In genomic region chr1:904271-904950, GRCh38 we compare ENCODE assay signal across 7 cellular contexts. TPM values are rescaled to one million over a fixed set of nuclear protein-coding genes. Genes with fewer than 3 reads are reported as not detected.
DNase-seq lines count a peak whose midpoint lies in the region; FAIRE-seq and TF ChIP-seq lines count a peak whose summit lies in the region.

No MANE protein-coding gene starts in this region.

- peak; percentile 92 for DNase-seq in GM12891 (ENCODE audit: insufficient read length, low spot score)
- peak; percentile 76 for DNase-seq in RKO (ENCODE audit: low spot score)
- peak; percentile 76 to 81 for DNase-seq in activated T-helper 1 cell treated with anti-CD3 and anti-CD28 coated beads, Interleukin-2, amount 50 U/mL, for 16 hours (ENCODE audit: low read depth in 1 of 2, low spot score in 1 of 2)
- DNase-seq in fibroblast of pulmonary artery (ENCODE audit: low read depth) = peak; percentile 82
- peak; percentile 80 for DNase-seq in neuronal stem cell (ENCODE audit: low spot score)
- DNase-seq in superior temporal gyrus (ENCODE audit: extremely low spot score) = peak; percentile 63

- no peak overlapping the region for H3K14ac ChIP-seq in neuronal stem cell (ENCODE audit: low read length)

- H3K79me1 ChIP-seq in neuronal stem cell (ENCODE audit: low read depth, low read length) = no peaks in the 10 kb centered on the region

- peak; percentile 91 for FAIRE-seq in GM12891 (lab: Jason Lieb, UNC)

- no peak for TF ChIP-seq POLR2A in GM12891 (IDR thresholded peaks at IDR 0.05; ENCODE audit: low read depth, low read length)

- H3K9me3 ChIP-seq in HUES6 (ENCODE audit: control insufficient read depth, insufficient read depth, low read depth, low read length) = no peaks in the 10 kb centered on the region
- no peaks in the 10 kb centered on the region for H3K9me3 ChIP-seq in neuronal stem cell (replicated peaks in 1 of 2; ENCODE audit: control insufficient read depth in 2 of 2, insufficient read depth in 1 of 2, low read depth in 1 of 2, low read length in 2 of 2)

- H2AK5ac ChIP-seq in neuronal stem cell (ENCODE audit: low read depth, low read length) = peak overlapping the region; percentile 20

- H2BK5ac ChIP-seq in neuronal stem cell (ENCODE audit: low read length) = no peak overlapping the region

- H2BK12ac ChIP-seq in neuronal stem cell (ENCODE audit: low read length) = no peak overlapping the region

- H3K36me3 ChIP-seq in HUES6 (ENCODE audit: control insufficient read depth, insufficient read depth, low read length) (no peaks in the 10 kb centered on the region), neuronal stem cell (replicated peaks in 1 of 2; ENCODE audit: control insufficient read depth in 2 of 2, insufficient read depth in 2 of 2, low read length in 2 of 2) (peaks cover 0 to 11% of the 10 kb centered on the region in 2 donors)

- H3K23ac ChIP-seq in neuronal stem cell (ENCODE audit: low read depth, low read length, poor library complexity) = peak overlapping the region; percentile 86

- H3K4ac ChIP-seq in neuronal stem cell (ENCODE audit: low read length) = no peak overlapping the region

- H3K18ac ChIP-seq in neuronal stem cell (ENCODE audit: low read length) = peak overlapping the region; percentile 65

- H2BK15ac ChIP-seq in neuronal stem cell (ENCODE audit: low read length) = no peak overlapping the region

- H3K9ac ChIP-seq in HUES6 (ENCODE audit: low read length) (no peak overlapping the region), neuronal stem cell (ENCODE audit: low read depth, low read length, poor library complexity) (peak overlapping the region; percentile 83)

- H3K27me3 ChIP-seq in HUES6 (ENCODE audit: control insufficient read depth, insufficient read depth, low read length) = peaks cover 86% of the 10 kb centered on the region
- H3K27me3 ChIP-seq in neuronal stem cell (ENCODE audit: control insufficient read depth in 3 of 3, insufficient read depth in 3 of 3, low read depth in 1 of 3, low read length in 3 of 3) = peaks cover 2 to 42% (median 38%) of the 10 kb centered on the region in 3 experiments

- WGBS in neuronal stem cell (ENCODE audit: extremely low coverage in 2 of 2, insufficient read length in 2 of 2, insufficient replicate concordance in 1 of 2), 2 donors = no CpG with 5 or more reads among the region's 92 CpGs

- no peak overlapping the region for H2BK120ac ChIP-seq in neuronal stem cell (ENCODE audit: low read depth, low read length)

- peak; percentile 28 for TF ChIP-seq CTCF in fibroblast of pulmonary artery (IDR thresholded peaks at IDR 0.05; ENCODE audit: low read length, missing control alignments)

- H3K4me1 ChIP-seq in HUES6 (ENCODE audit: control insufficient read depth, insufficient read depth, low read length) (peaks cover 3% of the 10 kb centered on the region), neuronal stem cell (ENCODE audit: control insufficient read depth in 2 of 2, insufficient read depth in 1 of 2, low read depth in 1 of 2, low read length in 2 of 2) (peaks cover 0 to 4% of the 10 kb centered on the region in 2 donors)

- no peak overlapping the region for H3K27ac ChIP-seq in HUES6 (ENCODE audit: low read depth, low read length)
- H3K27ac ChIP-seq in neuronal stem cell (replicated peaks; ENCODE audit: low read length) = no peak overlapping the region

- no peak overlapping the region for H4K8ac ChIP-seq in neuronal stem cell (ENCODE audit: low read depth, low read length)

- H3K4me3 ChIP-seq in HUES6 (ENCODE audit: low read depth, low read length) = peak overlapping the region; percentile 54; the same call in 1 of the 2 replicates
- peak overlapping the region; percentile 47 for H3K4me3 ChIP-seq in fibroblast of pulmonary artery (replicated peaks; ENCODE audit: low read depth, low read length)
- peak overlapping the region; percentile 45 to 72 for H3K4me3 ChIP-seq in neuronal stem cell (ENCODE audit: low read length in 2 of 2)

- no peak overlapping the region for H4K91ac ChIP-seq in neuronal stem cell (ENCODE audit: low read depth, low read length, poor library complexity)

- peak overlapping the region; percentile 58 for H3K4me2 ChIP-seq in neuronal stem cell (ENCODE audit: insufficient read depth, low read length, poor library complexity, severe bottlenecking)

- H2AFZ ChIP-seq in neuronal stem cell (ENCODE audit: low read length) = peak overlapping the region; percentile 92

TF ChIP-seq in GM12891, 5 proteins besides CTCF, POLR2A, EP300 and RAD21:
- TF ChIP-seq POU2F2 (IDR thresholded peaks at IDR 0.05; ENCODE audit: low read depth, low read length) (no peak), PAX5 (IDR thresholded peaks at IDR 0.05; ENCODE audit: insufficient read depth, low read length, severe bottlenecking) (no peak), SPI1 (IDR thresholded peaks at IDR 0.05; ENCODE audit: low read depth, low read length) (0 out of 2 replicates have a peak, but pooled peaks have one; percentile 12)

RNA-seq across cellular contexts. Expression of gene SAMD11, which starts 19.3 kb away (rescaled TPM):
- 0.05 TPM for polyA plus RNA-seq in GM12891 (2012; ENCODE audit: low read depth, missing spikeins)
- 0.21 TPM for polyA plus RNA-seq in neuronal stem cell (2013, experiment 1 of 2)
- polyA plus RNA-seq in neuronal stem cell (2013, experiment 2 of 2) = 0.32 TPM

RNA-seq across cellular contexts. Expression of gene NOC2L, which starts 54.6 kb away (rescaled TPM):
- polyA plus RNA-seq in GM12891 (2012; ENCODE audit: low read depth, missing spikeins) = 48.8 TPM
- polyA plus RNA-seq in neuronal stem cell (2013, experiment 1 of 2) = 33.5 TPM
- 32.6 TPM for polyA plus RNA-seq in neuronal stem cell (2013, experiment 2 of 2)

RNA-seq across cellular contexts. Expression of gene KLHL17, which starts 56.0 kb away (rescaled TPM):
- polyA plus RNA-seq in GM12891 (2012; ENCODE audit: low read depth, missing spikeins) = 8.5 TPM
- polyA plus RNA-seq in neuronal stem cell (2013, experiment 1 of 2) = 22.0 TPM
- 20.9 TPM for polyA plus RNA-seq in neuronal stem cell (2013, experiment 2 of 2)
